In genomic region chr16:80670170-80670865, GRCh38 we compare ENCODE assay signal across 19 cellular contexts.
DNase-seq lines count a peak whose midpoint lies in the region; ATAC-seq lines count a peak whose summit lies in the region.
"Had no signal": no experiment of that assay in that cellular context is flagged by ENCODE, and none has a peak within 500 bp of the region (broad histone marks: within the 10 kb centered on the region; RNA-seq: fewer than 3 reads in every experiment).

No MANE protein-coding gene starts in this region.

- peaks cover 17% of the 10 kb centered on the region for H3K9me3 Mint-ChIP-seq in activated naive CD8-positive, alpha-beta T cell treated with anti-CD3 and anti-CD28 coated beads for 36 hours
- H3K9me3 Mint-ChIP-seq: nephron; T-helper 2 cell treated with Interferon-gamma antibody and Interleukin-4, amounts not matched to agents 5 μg/mL and 100 μg/mL, for 36 hours had no signal

- no peaks in the 10 kb centered on the region for H3K27me3 Mint-ChIP-seq in activated naive CD8-positive, alpha-beta T cell treated with anti-CD3 and anti-CD28 coated beads for 36 hours

- no peak for DNase-seq in activated CD4-positive, CD25-positive, alpha-beta regulatory T cell treated with anti-CD3 and anti-CD28 coated beads, Interleukin-2, amount 50 U/mL, for 72 hours
- DNase-seq in NAMALWA (ENCODE audit: low spot score), result peak; percentile 9
- DNase-seq in activated naive CD8-positive, alpha-beta T cell treated with anti-CD3 and anti-CD28 coated beads for 36 hours, result peak; percentile 12
- peak in 2 of 3 experiments; percentile 9 to 36 for DNase-seq in stimulated activated CD4-positive, alpha-beta T cell treated with anti-CD3 and anti-CD28 coated beads, TNF-alpha, amount 100 ng/mL, for 24 hours (ENCODE audit: low read depth in 3 of 3)
- no peak for DNase-seq in GM19240 (ENCODE audit: insufficient read length, low spot score)
- no peak for DNase-seq in HUDEP-2 (lab: John Stamatoyannopoulos, UW; ENCODE audit: unreplicated experiment in 76 of 76)
- DNase-seq in Ammon's horn (ENCODE audit: low spot score), result no peak
- DNase-seq: brain microvascular endothelial cell, DMS79 treated with DMSO at 0.1 percent for 48 hours, dorsolateral prefrontal cortex, mesenchymal stem cell, MM.1S, NCI-H187 treated with DMSO at 0.1 percent for 48 hours, NCI-H510A treated with DMSO at 0.1 percent for 48 hours, tibial artery had no signal

- peaks cover 9% of the 10 kb centered on the region for H3K4me1 Mint-ChIP-seq in activated naive CD8-positive, alpha-beta T cell treated with anti-CD3 and anti-CD28 coated beads for 36 hours
- H3K4me1 Mint-ChIP-seq: nephron had no signal

- H3K36me3 Mint-ChIP-seq in activated naive CD8-positive, alpha-beta T cell treated with anti-CD3 and anti-CD28 coated beads for 36 hours, result peaks cover 8% of the 10 kb centered on the region

- no peak overlapping the region for H3K4me3 Mint-ChIP-seq in activated naive CD8-positive, alpha-beta T cell treated with anti-CD3 and anti-CD28 coated beads for 36 hours
- H3K4me3 Mint-ChIP-seq: nephron; T-helper 2 cell treated with Interferon-gamma antibody and Interleukin-4, amounts not matched to agents 5 μg/mL and 100 μg/mL, for 36 hours had no signal

- ATAC-seq in activated CD4-positive, CD25-positive, alpha-beta regulatory T cell treated with anti-CD3 and anti-CD28 coated beads, Interleukin-2, amount 50 U/mL, for 24 hours, result peak; percentile 68 to 76

- peak overlapping the region; percentile 79 for H3K27ac Mint-ChIP-seq in activated naive CD8-positive, alpha-beta T cell treated with anti-CD3 and anti-CD28 coated beads for 36 hours
- H3K27ac Mint-ChIP-seq: nephron; progenitor cell of endocrine pancreas; T-helper 2 cell treated with Interferon-gamma antibody and Interleukin-4, amounts not matched to agents 5 μg/mL and 100 μg/mL, for 36 hours had no signal

Comparison
In these comparisons a context has a peak if more than half of its experiments do, and no peak if none do; other contexts are left out.
1. DNase-seq: peak in NAMALWA (single experiment), activated naive CD8-positive, alpha-beta T cell treated with anti-CD3 and anti-CD28 coated beads for 36 hours (single experiment) and stimulated activated CD4-positive, alpha-beta T cell treated with anti-CD3 and anti-CD28 coated beads, TNF-alpha, amount 100 ng/mL, for 24 hours (2 of 3); none in activated CD4-positive, CD25-positive, alpha-beta regulatory T cell treated with anti-CD3 and anti-CD28 coated beads, Interleukin-2, amount 50 U/mL, for 72 hours (single experiment), GM19240 (single experiment), HUDEP-2 (0 of 76) and Ammon's horn (single experiment).